9 cellular contexts compared by ENCODE assay signal in the genomic region with DNA sequence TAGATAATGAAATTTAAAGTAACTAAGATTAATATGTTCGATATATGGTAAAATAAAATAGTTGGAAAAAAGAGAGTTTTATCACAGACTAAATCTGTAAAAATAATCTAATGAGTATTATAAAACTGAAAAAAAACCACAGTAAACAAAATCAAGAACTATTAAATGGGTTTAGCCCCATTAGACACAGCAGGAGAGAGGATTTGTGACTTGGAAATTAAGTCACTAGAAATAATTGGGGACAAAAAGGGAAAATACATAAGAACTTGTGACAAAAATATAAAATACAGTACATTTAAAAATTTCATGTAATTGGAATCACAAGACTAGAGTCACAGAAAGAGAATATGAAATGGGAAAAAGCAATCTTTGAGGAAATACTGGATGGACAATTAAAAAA.
"Had no signal": no experiment of that assay in that cellular context is flagged by ENCODE, and none has a peak within 500 bp of the region (broad histone marks: within the 10 kb centered on the region; RNA-seq: fewer than 3 reads in every experiment).

No MANE protein-coding gene starts in this region.

- H3K9ac ChIP-seq: GM23248 had no signal

- DNase-seq: GM23248, GOT3, H7, H9, HCEC 1CT, HFFc6 had no signal

- H3K27ac ChIP-seq: GM23248 had no signal

- H3K4me1 ChIP-seq: HAP-1 had no signal

- ATAC-seq: GM23338, HCT116 had no signal

- H3K9me3 ChIP-seq: HAP-1 had no signal

- H3K4me2 ChIP-seq: GM23338 had no signal

- H3K36me3 ChIP-seq: HAP-1 had no signal

- H2AFZ ChIP-seq: GM23248, GM23338 had no signal

- H3K4me3 ChIP-seq: GM23248, GM23338, HAP-1 had no signal
